Comparison of ENCODE assay signal across 31 cellular contexts in genomic region chr9:133207540-133208170, GRCh38. TPM values are rescaled to one million over a fixed set of nuclear protein-coding genes. Genes with fewer than 3 reads are reported as not detected.
"Had no signal": no experiment of that assay in that cellular context is flagged by ENCODE, and none has a peak within 500 bp of the region (broad histone marks: within the 10 kb centered on the region; RNA-seq: fewer than 3 reads in every experiment).

No MANE protein-coding gene starts in this region.

- H3K36me3 Mint-ChIP-seq: activated CD4-positive, alpha-beta memory T cell treated with anti-CD3 and anti-CD28 coated beads for 36 hours; activated naive CD8-positive, alpha-beta T cell treated with anti-CD3 and anti-CD28 coated beads, Interleukin-2, amount 10 ng/mL, durations not matched to agents 7 days and 5 days; brain; immature natural killer cell; natural killer cell treated with Interleukin-12 subunit alpha and Interleukin-12 subunit beta and Interleukin-15 and Interleukin-18, amount 100 ng/mL, for 72 hours; stimulated activated naive B cell treated with anti-CD40 and anti-IgM and Interleukin-4, amounts not matched to agents 10 μg/mL and 1 μg/mL and 100 μg/mL, for 72 hours had no signal

- H3K36me3 ChIP-seq: ascending aorta, esophagus muscularis mucosa, heart left ventricle, ovary, thoracic aorta, upper lobe of left lung had no signal

- H3K27me3 ChIP-seq: ascending aorta, ovary, upper lobe of left lung had no signal

- H3K4me2 ChIP-seq: smooth muscle cell had no signal

- DNase-seq: activated CD4-positive, alpha-beta memory T cell treated with anti-CD3 and anti-CD28 coated beads for 36 hours; activated CD4-positive, alpha-beta T cell treated with anti-CD3 and anti-CD28 coated beads, Interleukin-2, amount 10 ng/mL, durations not matched to agents 24 days and 14 days; activated CD4-positive, CD25-positive, alpha-beta regulatory T cell treated with anti-CD3 and anti-CD28 coated beads, Interleukin-2, amount 50 U/mL, for 72 hours; activated effector memory CD4-positive, alpha-beta T cell treated with anti-CD3 and anti-CD28 coated beads, Interleukin-2, amount 50 U/mL, for 16 hours; activated naive CD4-positive, alpha-beta T cell treated with anti-CD3 and anti-CD28 coated beads for 36 hours; activated naive CD8-positive, alpha-beta T cell treated with anti-CD3 and anti-CD28 coated beads, Interleukin-2, amount 10 ng/mL, durations not matched to agents 7 days and 5 days; activated T-cell treated with anti-CD3 and anti-CD28 coated beads for 4 hours; caudate nucleus; foreskin keratinocyte; heart left ventricle; hypothalamus; immature natural killer cell; mesendoderm; mucosa of descending colon; ovary; stimulated activated CD4-positive, alpha-beta T cell treated with anti-CD3 and anti-CD28 coated beads, Interleukin-2, amount 100 ng/mL, for 24 hours; stimulated activated naive B cell treated with anti-CD40 and anti-IgM and Interleukin-4, amounts not matched to agents 10 μg/mL and 1 μg/mL and 100 μg/mL, for 72 hours; T-helper 2 cell; upper lobe of left lung had no signal

- H3K4me3 Mint-ChIP-seq: activated CD4-positive, alpha-beta memory T cell treated with anti-CD3 and anti-CD28 coated beads for 36 hours; activated CD4-positive, alpha-beta T cell treated with anti-CD3 and anti-CD28 coated beads, Interleukin-2, amount 10 ng/mL, durations not matched to agents 24 days and 14 days; activated naive CD4-positive, alpha-beta T cell treated with anti-CD3 and anti-CD28 coated beads for 36 hours; activated naive CD8-positive, alpha-beta T cell treated with anti-CD3 and anti-CD28 coated beads, Interleukin-2, amount 10 ng/mL, durations not matched to agents 7 days and 5 days; activated T-helper 1 cell treated with anti-CD3 and anti-CD28 coated beads, Interleukin-12 subunit alpha, Interleukin-12 subunit beta, Interleukin-2, Interleukin-4 antibody, amounts not matched to agents 30 ng/mL and 10 ng/mL and 1 ng/mL, durations not matched to agents 14 hours and 24 hours and 36 hours; brain; immature natural killer cell; natural killer cell treated with Interleukin-12 subunit alpha and Interleukin-12 subunit beta and Interleukin-15 and Interleukin-18, amount 100 ng/mL, for 72 hours; stimulated activated naive B cell treated with anti-CD40 and anti-IgM and Interleukin-4, amounts not matched to agents 10 μg/mL and 1 μg/mL and 100 μg/mL, for 72 hours had no signal

- H3K27ac ChIP-seq: ascending aorta, esophagus muscularis mucosa, foreskin keratinocyte, heart left ventricle, ovary, thoracic aorta, upper lobe of left lung had no signal

- ATAC-seq: foreskin keratinocyte; heart left ventricle; mucosa of descending colon; natural killer cell treated with Interleukin-12 subunit alpha and Interleukin-12 subunit beta and Interleukin-15 and Interleukin-18, amount 100 ng/mL, for 72 hours; stimulated activated naive B cell treated with anti-CD40 and anti-IgM and Interleukin-4, amounts not matched to agents 10 μg/mL and 1 μg/mL and 100 μg/mL, for 72 hours had no signal

- H3K4me3 ChIP-seq: ascending aorta, esophagus muscularis mucosa, heart left ventricle, mucosa of descending colon, ovary, smooth muscle cell, thoracic aorta, upper lobe of left lung had no signal

- H3K4me1 ChIP-seq: ascending aorta, esophagus muscularis mucosa, foreskin keratinocyte, heart left ventricle, upper lobe of left lung had no signal

- H3K9me3 Mint-ChIP-seq: activated CD4-positive, alpha-beta memory T cell treated with anti-CD3 and anti-CD28 coated beads for 36 hours; activated CD4-positive, alpha-beta T cell treated with anti-CD3 and anti-CD28 coated beads, Interleukin-2, amount 10 ng/mL, durations not matched to agents 24 days and 14 days; activated naive CD4-positive, alpha-beta T cell treated with anti-CD3 and anti-CD28 coated beads for 36 hours; activated naive CD8-positive, alpha-beta T cell treated with anti-CD3 and anti-CD28 coated beads, Interleukin-2, amount 10 ng/mL, durations not matched to agents 7 days and 5 days; activated T-helper 1 cell treated with anti-CD3 and anti-CD28 coated beads, Interleukin-12 subunit alpha, Interleukin-12 subunit beta, Interleukin-2, Interleukin-4 antibody, amounts not matched to agents 30 ng/mL and 10 ng/mL and 1 ng/mL, durations not matched to agents 14 hours and 24 hours and 36 hours; immature natural killer cell; natural killer cell treated with Interleukin-12 subunit alpha and Interleukin-12 subunit beta and Interleukin-15 and Interleukin-18, amount 100 ng/mL, for 72 hours; stimulated activated naive B cell treated with anti-CD40 and anti-IgM and Interleukin-4, amounts not matched to agents 10 μg/mL and 1 μg/mL and 100 μg/mL, for 72 hours had no signal

- H3K4me1 Mint-ChIP-seq: activated CD4-positive, alpha-beta T cell treated with anti-CD3 and anti-CD28 coated beads, Interleukin-2, amount 10 ng/mL, durations not matched to agents 24 days and 14 days; activated naive CD8-positive, alpha-beta T cell treated with anti-CD3 and anti-CD28 coated beads, Interleukin-2, amount 10 ng/mL, durations not matched to agents 7 days and 5 days; brain; immature natural killer cell; stimulated activated naive B cell treated with anti-CD40 and anti-IgM and Interleukin-4, amounts not matched to agents 10 μg/mL and 1 μg/mL and 100 μg/mL, for 72 hours had no signal

- H3K27ac Mint-ChIP-seq: activated CD4-positive, alpha-beta memory T cell treated with anti-CD3 and anti-CD28 coated beads for 36 hours; activated CD4-positive, alpha-beta T cell treated with anti-CD3 and anti-CD28 coated beads, Interleukin-2, amount 10 ng/mL, durations not matched to agents 24 days and 14 days; activated naive CD4-positive, alpha-beta T cell treated with anti-CD3 and anti-CD28 coated beads for 36 hours; activated naive CD8-positive, alpha-beta T cell treated with anti-CD3 and anti-CD28 coated beads, Interleukin-2, amount 10 ng/mL, durations not matched to agents 7 days and 5 days; activated T-helper 1 cell treated with anti-CD3 and anti-CD28 coated beads, Interleukin-12 subunit alpha, Interleukin-12 subunit beta, Interleukin-2, Interleukin-4 antibody, amounts not matched to agents 30 ng/mL and 10 ng/mL and 1 ng/mL, durations not matched to agents 14 hours and 24 hours and 36 hours; brain; immature natural killer cell; natural killer cell treated with Interleukin-12 subunit alpha and Interleukin-12 subunit beta and Interleukin-15 and Interleukin-18, amount 100 ng/mL, for 72 hours; progenitor cell of endocrine pancreas; stimulated activated naive B cell treated with anti-CD40 and anti-IgM and Interleukin-4, amounts not matched to agents 10 μg/mL and 1 μg/mL and 100 μg/mL, for 72 hours had no signal

- H3K9me3 ChIP-seq: ascending aorta, mucosa of descending colon, ovary, thoracic aorta, upper lobe of left lung had no signal

RNA-seq across cellular contexts. Expression of gene OBP2B, which starts 1.4 kb away (rescaled TPM):
- total RNA-seq: activated CD4-positive, alpha-beta memory T cell treated with anti-CD3 and anti-CD28 coated beads for 36 hours; activated CD4-positive, alpha-beta T cell treated with anti-CD3 and anti-CD28 coated beads, Interleukin-2, amount 10 ng/mL, durations not matched to agents 24 days and 14 days; activated naive CD4-positive, alpha-beta T cell treated with anti-CD3 and anti-CD28 coated beads for 36 hours; activated naive CD8-positive, alpha-beta T cell treated with anti-CD3 and anti-CD28 coated beads, Interleukin-2, amount 10 ng/mL, durations not matched to agents 7 days and 5 days; activated T-helper 1 cell treated with anti-CD3 and anti-CD28 coated beads, Interleukin-12 subunit alpha, Interleukin-12 subunit beta, Interleukin-2, Interleukin-4 antibody, amounts not matched to agents 30 ng/mL and 10 ng/mL and 1 ng/mL, durations not matched to agents 14 hours and 24 hours and 36 hours; ascending aorta; endothelial cell of umbilical vein; esophagus muscularis mucosa; foreskin keratinocyte; heart left ventricle; kidney epithelial cell; mucosa of descending colon; myocyte; natural killer cell treated with Interleukin-12 subunit alpha and Interleukin-12 subunit beta and Interleukin-15 and Interleukin-18, amount 100 ng/mL, for 72 hours; progenitor cell of endocrine pancreas; renal cortical epithelial cell; smooth muscle cell; thoracic aorta; upper lobe of left lung had no signal
- polyA plus RNA-seq: endothelial cell of umbilical vein, foreskin keratinocyte, immature natural killer cell, ovary, smooth muscle cell had no signal

RNA-seq across cellular contexts. Expression of gene GBGT1, which starts 43.9 kb away (rescaled TPM):
- polyA plus RNA-seq: immature natural killer cell had no signal
